In genomic region chr7:90473819-90474218, GRCh38 we compare ENCODE assay signal across 21 cellular contexts. TPM values are rescaled to one million over a fixed set of nuclear protein-coding genes. Genes with fewer than 3 reads are reported as not detected.
DNase-seq lines count a peak whose midpoint lies in the region; ATAC-seq and TF ChIP-seq lines count a peak whose summit lies in the region.
"Had no signal": no experiment of that assay in that cellular context is flagged by ENCODE, and none has a peak within 500 bp of the region (broad histone marks: within the 10 kb centered on the region; RNA-seq: fewer than 3 reads in every experiment).

No MANE protein-coding gene starts in this region.

- H3K4me3 ChIP-seq in RWPE2 (ENCODE audit: severe bottlenecking) (no peak overlapping the region), choroid plexus epithelial cell (ENCODE audit: low read depth, low read length) (no peak overlapping the region)
- H3K4me3 ChIP-seq: BLaER1 treated with 17β-estradiol and CSF1 and Interleukin-3, amounts not matched to agents 10 nM and 100 nM; GM12878; K562 had no signal

- H3K9me3 ChIP-seq in RWPE2 (ENCODE audit: severe bottlenecking) = no peaks in the 10 kb centered on the region

- H3K27ac ChIP-seq in RWPE2 (ENCODE audit: poor library complexity, severe bottlenecking) (peak overlapping the region; percentile 91), foreskin keratinocyte (no peak overlapping the region)
- H3K27ac ChIP-seq: BLaER1 treated with 17β-estradiol and CSF1 and Interleukin-3, amounts not matched to agents 10 nM and 100 nM had no signal

- no peak overlapping the region for H3K27ac Mint-ChIP-seq in activated T-cell treated with anti-CD3 and anti-CD28 coated beads, Interleukin-2, amount 50 U/mL, for 72 hours
- H3K27ac Mint-ChIP-seq: CD8-positive, alpha-beta T cell had no signal

- H3K27me3 ChIP-seq in RWPE2 (ENCODE audit: insufficient read depth, poor library complexity, severe bottlenecking) = no peaks in the 10 kb centered on the region
- no peaks in the 10 kb centered on the region for H3K27me3 ChIP-seq in foreskin keratinocyte
- H3K27me3 ChIP-seq: BLaER1 treated with 17β-estradiol and CSF1 and Interleukin-3, amounts not matched to agents 10 nM and 100 nM had no signal

- TF ChIP-seq CTCF in RWPE2 (IDR thresholded peaks at IDR 0.05; ENCODE audit: poor library complexity, severe bottlenecking) = no peak
- TF ChIP-seq CTCF in choroid plexus epithelial cell (conservative IDR thresholded peaks at IDR 0.05; ENCODE audit: low read depth, low read length) = no peak
- TF ChIP-seq CTCF in foreskin keratinocyte (conservative IDR thresholded peaks at IDR 0.05) = no peak

- H3K27me3 Mint-ChIP-seq in activated T-cell treated with anti-CD3 and anti-CD28 coated beads, Interleukin-2, amount 50 U/mL, for 72 hours (ENCODE audit: low read depth) = peaks cover 39% of the 10 kb centered on the region

- DNase-seq in RWPE2 (ENCODE audit: low spot score) = no peak
- DNase-seq in choroid plexus epithelial cell (ENCODE audit: low read depth) = peak; percentile 52
- peak; percentile 44 to 59 for DNase-seq in foreskin keratinocyte
- peak; percentile 51 for DNase-seq in renal cortical epithelial cell (ENCODE audit: low read depth)
- DNase-seq in NCI-H1105 (lab: John Stamatoyannopoulos, UW) = no peak
- DNase-seq in activated T-cell treated with anti-CD3 and anti-CD28 coated beads, Interleukin-2, amount 50 U/mL, for 72 hours = no peak
- no peak for DNase-seq in central memory CD4-positive, alpha-beta T cell
- DNase-seq in pons (ENCODE audit: low spot score) = no peak
- DNase-seq: Calu3; CD8-positive, alpha-beta T cell; GF-D8; NCI-H1694 treated with DMSO at 0.1 percent for 48 hours; NCI-H510A treated with DMSO at 0.1 percent for 48 hours; NCI-H774; OCI-M1; SHP77 had no signal

- ATAC-seq in RWPE2 (ENCODE audit: low read depth) (peak; percentile 63), foreskin keratinocyte (no peak)
- no peak for ATAC-seq in activated T-cell treated with anti-CD3 and anti-CD28 coated beads, Interleukin-2, amount 50 U/mL, for 72 hours (replicated peaks in 1 of 2)
- ATAC-seq: CD8-positive, alpha-beta T cell; GM12878; K562 had no signal

- H3K4me3 Mint-ChIP-seq in activated T-cell treated with anti-CD3 and anti-CD28 coated beads, Interleukin-2, amount 50 U/mL, for 72 hours = no peak overlapping the region
- H3K4me3 Mint-ChIP-seq: CD8-positive, alpha-beta T cell had no signal

- H3K9me3 Mint-ChIP-seq in activated T-cell treated with anti-CD3 and anti-CD28 coated beads, Interleukin-2, amount 50 U/mL, for 72 hours = no peaks in the 10 kb centered on the region
- H3K9me3 Mint-ChIP-seq: CD8-positive, alpha-beta T cell had no signal

- peaks cover 18% of the 10 kb centered on the region for H3K4me1 ChIP-seq in RWPE2 (ENCODE audit: insufficient read depth, poor library complexity, severe bottlenecking)
- peaks cover 14% of the 10 kb centered on the region for H3K4me1 ChIP-seq in foreskin keratinocyte
- H3K4me1 ChIP-seq: BLaER1 treated with 17β-estradiol and CSF1 and Interleukin-3, amounts not matched to agents 10 nM and 100 nM had no signal

- no peaks in the 10 kb centered on the region for H3K36me3 ChIP-seq in RWPE2 (ENCODE audit: low read depth)
- H3K36me3 ChIP-seq: BLaER1 treated with 17β-estradiol and CSF1 and Interleukin-3, amounts not matched to agents 10 nM and 100 nM had no signal

- no peaks in the 10 kb centered on the region for H3K36me3 Mint-ChIP-seq in activated T-cell treated with anti-CD3 and anti-CD28 coated beads, Interleukin-2, amount 50 U/mL, for 72 hours (ENCODE audit: insufficient read depth in 2 of 2)
- H3K36me3 Mint-ChIP-seq: CD8-positive, alpha-beta T cell had no signal

- H3K4me1 Mint-ChIP-seq in activated T-cell treated with anti-CD3 and anti-CD28 coated beads, Interleukin-2, amount 50 U/mL, for 72 hours (ENCODE audit: low read depth) = no peaks in the 10 kb centered on the region

RNA-seq across cellular contexts. Expression of gene PTTG1IP2, which starts 4.4 kb away (rescaled TPM):
- total RNA-seq in foreskin keratinocyte (not detected in 2 replicates), renal cortical epithelial cell (not detected in 2 replicates)
- not detected in 2 replicates for polyA plus RNA-seq in foreskin keratinocyte
- not detected for total RNA-seq in activated T-cell treated with anti-CD3 and anti-CD28 coated beads, Interleukin-2, amount 50 U/mL, for 72 hours
- total RNA-seq: A673; Calu3; CD8-positive, alpha-beta T cell; GM12878; H4; K562 had no signal
- polyA plus RNA-seq: GM12878, K562 had no signal

Comparison
In these comparisons a context has a peak if more than half of its experiments do, and no peak if none do; other contexts are left out.
1. DNase-seq: peak in choroid plexus epithelial cell (single experiment), foreskin keratinocyte (2 of 2) and renal cortical epithelial cell (single experiment); none in RWPE2 (single experiment), NCI-H1105 (single experiment), activated T-cell treated with anti-CD3 and anti-CD28 coated beads, Interleukin-2, amount 50 U/mL, for 72 hours (0 of 2), central memory CD4-positive, alpha-beta T cell (single experiment) and pons (single experiment).